ENCODE assay signal across 1 cellular context in the genomic region with DNA sequence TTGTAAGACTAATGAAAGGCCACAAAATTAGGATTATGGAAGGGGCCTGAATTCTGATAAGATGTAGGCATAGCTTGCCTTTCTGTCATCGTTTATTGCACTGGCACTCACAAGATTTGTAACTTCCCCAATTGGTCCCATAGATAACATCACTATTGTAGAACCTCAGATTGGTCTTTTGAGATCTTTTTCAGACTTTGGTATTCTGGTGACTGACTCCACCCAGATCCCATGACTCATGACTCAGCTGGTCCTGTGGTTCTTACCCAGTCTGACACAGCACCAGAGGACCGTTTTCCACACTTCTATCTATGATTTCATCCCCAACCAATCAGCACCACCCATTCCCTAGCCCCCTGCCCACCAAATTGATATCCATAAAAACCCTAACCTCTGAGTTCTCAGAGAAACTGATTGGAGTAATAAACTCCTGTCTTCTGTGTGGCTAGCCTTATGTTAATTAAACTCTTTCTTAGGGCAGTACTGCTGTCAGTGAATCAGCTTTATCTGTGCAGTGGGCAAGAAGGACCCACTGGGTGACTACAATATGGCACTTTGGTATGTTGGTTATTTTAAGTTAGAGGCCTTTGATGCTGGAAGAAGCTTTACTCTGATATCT.
TF ChIP-seq lines count a peak whose summit lies in the region.

No MANE protein-coding gene starts in this region.

TF ChIP-seq in K562, 482 proteins besides CTCF, POLR2A, EP300 and RAD21 (continued from another document and continues in another):
- TF ChIP-seq, protein P1, sequence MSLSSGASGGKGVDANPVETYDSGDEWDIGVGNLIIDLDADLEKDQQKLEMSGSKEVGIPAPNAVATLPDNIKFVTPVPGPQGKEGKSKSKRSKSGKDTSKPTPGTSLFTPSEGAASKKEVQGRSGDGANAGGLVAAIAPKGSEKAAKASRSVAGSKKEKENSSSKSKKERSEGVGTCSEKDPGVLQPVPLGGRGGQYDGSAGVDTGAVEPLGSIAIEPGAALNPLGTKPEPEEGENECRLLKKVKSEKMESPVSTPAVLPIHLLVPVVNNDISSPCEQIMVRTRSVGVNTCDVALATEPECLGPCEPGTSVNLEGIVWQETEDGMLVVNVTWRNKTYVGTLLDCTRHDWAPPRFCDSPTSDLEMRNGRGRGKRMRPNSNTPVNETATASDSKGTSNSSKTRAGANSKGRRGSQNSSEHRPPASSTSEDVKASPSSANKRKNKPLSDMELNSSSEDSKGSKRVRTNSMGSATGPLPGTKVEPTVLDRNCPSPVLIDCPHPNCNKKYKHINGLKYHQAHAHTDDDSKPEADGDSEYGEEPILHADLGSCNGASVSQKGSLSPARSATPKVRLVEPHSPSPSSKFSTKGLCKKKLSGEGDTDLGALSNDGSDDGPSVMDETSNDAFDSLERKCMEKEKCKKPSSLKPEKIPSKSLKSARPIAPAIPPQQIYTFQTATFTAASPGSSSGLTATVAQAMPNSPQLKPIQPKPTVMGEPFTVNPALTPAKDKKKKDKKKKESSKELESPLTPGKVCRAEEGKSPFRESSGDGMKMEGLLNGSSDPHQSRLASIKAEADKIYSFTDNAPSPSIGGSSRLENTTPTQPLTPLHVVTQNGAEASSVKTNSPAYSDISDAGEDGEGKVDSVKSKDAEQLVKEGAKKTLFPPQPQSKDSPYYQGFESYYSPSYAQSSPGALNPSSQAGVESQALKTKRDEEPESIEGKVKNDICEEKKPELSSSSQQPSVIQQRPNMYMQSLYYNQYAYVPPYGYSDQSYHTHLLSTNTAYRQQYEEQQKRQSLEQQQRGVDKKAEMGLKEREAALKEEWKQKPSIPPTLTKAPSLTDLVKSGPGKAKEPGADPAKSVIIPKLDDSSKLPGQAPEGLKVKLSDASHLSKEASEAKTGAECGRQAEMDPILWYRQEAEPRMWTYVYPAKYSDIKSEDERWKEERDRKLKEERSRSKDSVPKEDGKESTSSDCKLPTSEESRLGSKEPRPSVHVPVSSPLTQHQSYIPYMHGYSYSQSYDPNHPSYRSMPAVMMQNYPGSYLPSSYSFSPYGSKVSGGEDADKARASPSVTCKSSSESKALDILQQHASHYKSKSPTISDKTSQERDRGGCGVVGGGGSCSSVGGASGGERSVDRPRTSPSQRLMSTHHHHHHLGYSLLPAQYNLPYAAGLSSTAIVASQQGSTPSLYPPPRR (CRISPR knock-in tag; IDR thresholded peaks at IDR 0.05; ENCODE audit: borderline replicate concordance) = no peak
- TF ChIP-seq CHD4 (IDR thresholded peaks at IDR 0.05; ENCODE audit: insufficient read depth, insufficient replicate concordance, low read depth, low read length, poor library complexity, severe bottlenecking) = no peak
- TF ChIP-seq ZNF699 (CRISPR knock-in tag; IDR thresholded peaks at IDR 0.05; ENCODE audit: insufficient replicate concordance) = no peak
- TF ChIP-seq ZNF217 (CRISPR knock-in tag; IDR thresholded peaks at IDR 0.05) = no peak
- no peak for TF ChIP-seq TEAD4 (IDR thresholded peaks at IDR 0.05; ENCODE audit: low read length)
- TF ChIP-seq TEAD4 (CRISPR knock-in tag; IDR thresholded peaks at IDR 0.05; ENCODE audit: borderline replicate concordance) = no peak
- no peak for TF ChIP-seq SRSF1 (IDR thresholded peaks at IDR 0.05; ENCODE audit: low read depth, low read length)
- no peak for TF ChIP-seq KLF16 (IDR thresholded peaks at IDR 0.05)
- TF ChIP-seq, protein P2, sequence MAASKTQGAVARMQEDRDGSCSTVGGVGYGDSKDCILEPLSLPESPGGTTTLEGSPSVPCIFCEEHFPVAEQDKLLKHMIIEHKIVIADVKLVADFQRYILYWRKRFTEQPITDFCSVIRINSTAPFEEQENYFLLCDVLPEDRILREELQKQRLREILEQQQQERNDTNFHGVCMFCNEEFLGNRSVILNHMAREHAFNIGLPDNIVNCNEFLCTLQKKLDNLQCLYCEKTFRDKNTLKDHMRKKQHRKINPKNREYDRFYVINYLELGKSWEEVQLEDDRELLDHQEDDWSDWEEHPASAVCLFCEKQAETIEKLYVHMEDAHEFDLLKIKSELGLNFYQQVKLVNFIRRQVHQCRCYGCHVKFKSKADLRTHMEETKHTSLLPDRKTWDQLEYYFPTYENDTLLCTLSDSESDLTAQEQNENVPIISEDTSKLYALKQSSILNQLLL (CRISPR knock-in tag; IDR thresholded peaks at IDR 0.05; ENCODE audit: borderline replicate concordance) = no peak
- no peak for TF ChIP-seq ZEB2 (IDR thresholded peaks at IDR 0.05)
- TF ChIP-seq, protein P3, sequence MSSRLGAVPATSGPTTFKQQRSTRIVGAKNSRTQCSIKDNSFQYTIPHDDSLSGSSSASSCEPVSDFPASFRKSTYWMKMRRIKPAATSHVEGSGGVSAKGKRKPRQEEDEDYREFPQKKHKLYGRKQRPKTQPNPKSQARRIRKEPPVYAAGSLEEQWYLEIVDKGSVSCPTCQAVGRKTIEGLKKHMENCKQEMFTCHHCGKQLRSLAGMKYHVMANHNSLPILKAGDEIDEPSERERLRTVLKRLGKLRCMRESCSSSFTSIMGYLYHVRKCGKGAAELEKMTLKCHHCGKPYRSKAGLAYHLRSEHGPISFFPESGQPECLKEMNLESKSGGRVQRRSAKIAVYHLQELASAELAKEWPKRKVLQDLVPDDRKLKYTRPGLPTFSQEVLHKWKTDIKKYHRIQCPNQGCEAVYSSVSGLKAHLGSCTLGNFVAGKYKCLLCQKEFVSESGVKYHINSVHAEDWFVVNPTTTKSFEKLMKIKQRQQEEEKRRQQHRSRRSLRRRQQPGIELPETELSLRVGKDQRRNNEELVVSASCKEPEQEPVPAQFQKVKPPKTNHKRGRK (tag; IDR thresholded peaks at IDR 0.05) = no peak
- TF ChIP-seq, protein P4, sequence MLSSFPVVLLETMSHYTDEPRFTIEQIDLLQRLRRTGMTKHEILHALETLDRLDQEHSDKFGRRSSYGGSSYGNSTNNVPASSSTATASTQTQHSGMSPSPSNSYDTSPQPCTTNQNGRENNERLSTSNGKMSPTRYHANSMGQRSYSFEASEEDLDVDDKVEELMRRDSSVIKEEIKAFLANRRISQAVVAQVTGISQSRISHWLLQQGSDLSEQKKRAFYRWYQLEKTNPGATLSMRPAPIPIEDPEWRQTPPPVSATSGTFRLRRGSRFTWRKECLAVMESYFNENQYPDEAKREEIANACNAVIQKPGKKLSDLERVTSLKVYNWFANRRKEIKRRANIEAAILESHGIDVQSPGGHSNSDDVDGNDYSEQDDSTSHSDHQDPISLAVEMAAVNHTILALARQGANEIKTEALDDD (IDR thresholded peaks at IDR 0.05) = 0 out of 2 replicates have a peak, but pooled peaks have one; percentile 14
- TF ChIP-seq ZBED1 (IDR thresholded peaks at IDR 0.05) = no peak
- TF ChIP-seq, protein P5, sequence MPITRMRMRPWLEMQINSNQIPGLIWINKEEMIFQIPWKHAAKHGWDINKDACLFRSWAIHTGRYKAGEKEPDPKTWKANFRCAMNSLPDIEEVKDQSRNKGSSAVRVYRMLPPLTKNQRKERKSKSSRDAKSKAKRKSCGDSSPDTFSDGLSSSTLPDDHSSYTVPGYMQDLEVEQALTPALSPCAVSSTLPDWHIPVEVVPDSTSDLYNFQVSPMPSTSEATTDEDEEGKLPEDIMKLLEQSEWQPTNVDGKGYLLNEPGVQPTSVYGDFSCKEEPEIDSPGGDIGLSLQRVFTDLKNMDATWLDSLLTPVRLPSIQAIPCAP (CRISPR knock-in tag; IDR thresholded peaks at IDR 0.05; ENCODE audit: borderline replicate concordance) = no peak
- 0 out of 2 replicates have a peak, but pooled peaks have one; percentile 14 for TF ChIP-seq ZNF134 (CRISPR knock-in tag; conservative IDR thresholded peaks at IDR 0.05)
- TF ChIP-seq ZBTB1 (CRISPR knock-in tag; IDR thresholded peaks at IDR 0.05; ENCODE audit: borderline replicate concordance, low read depth) = no peak
- no peak for TF ChIP-seq CHD2 (IDR thresholded peaks at IDR 0.05; ENCODE audit: low read depth, low read length)
- no peak for TF ChIP-seq ZNF696 (CRISPR knock-in tag; conservative IDR thresholded peaks at IDR 0.05)
- TF ChIP-seq, protein P6, sequence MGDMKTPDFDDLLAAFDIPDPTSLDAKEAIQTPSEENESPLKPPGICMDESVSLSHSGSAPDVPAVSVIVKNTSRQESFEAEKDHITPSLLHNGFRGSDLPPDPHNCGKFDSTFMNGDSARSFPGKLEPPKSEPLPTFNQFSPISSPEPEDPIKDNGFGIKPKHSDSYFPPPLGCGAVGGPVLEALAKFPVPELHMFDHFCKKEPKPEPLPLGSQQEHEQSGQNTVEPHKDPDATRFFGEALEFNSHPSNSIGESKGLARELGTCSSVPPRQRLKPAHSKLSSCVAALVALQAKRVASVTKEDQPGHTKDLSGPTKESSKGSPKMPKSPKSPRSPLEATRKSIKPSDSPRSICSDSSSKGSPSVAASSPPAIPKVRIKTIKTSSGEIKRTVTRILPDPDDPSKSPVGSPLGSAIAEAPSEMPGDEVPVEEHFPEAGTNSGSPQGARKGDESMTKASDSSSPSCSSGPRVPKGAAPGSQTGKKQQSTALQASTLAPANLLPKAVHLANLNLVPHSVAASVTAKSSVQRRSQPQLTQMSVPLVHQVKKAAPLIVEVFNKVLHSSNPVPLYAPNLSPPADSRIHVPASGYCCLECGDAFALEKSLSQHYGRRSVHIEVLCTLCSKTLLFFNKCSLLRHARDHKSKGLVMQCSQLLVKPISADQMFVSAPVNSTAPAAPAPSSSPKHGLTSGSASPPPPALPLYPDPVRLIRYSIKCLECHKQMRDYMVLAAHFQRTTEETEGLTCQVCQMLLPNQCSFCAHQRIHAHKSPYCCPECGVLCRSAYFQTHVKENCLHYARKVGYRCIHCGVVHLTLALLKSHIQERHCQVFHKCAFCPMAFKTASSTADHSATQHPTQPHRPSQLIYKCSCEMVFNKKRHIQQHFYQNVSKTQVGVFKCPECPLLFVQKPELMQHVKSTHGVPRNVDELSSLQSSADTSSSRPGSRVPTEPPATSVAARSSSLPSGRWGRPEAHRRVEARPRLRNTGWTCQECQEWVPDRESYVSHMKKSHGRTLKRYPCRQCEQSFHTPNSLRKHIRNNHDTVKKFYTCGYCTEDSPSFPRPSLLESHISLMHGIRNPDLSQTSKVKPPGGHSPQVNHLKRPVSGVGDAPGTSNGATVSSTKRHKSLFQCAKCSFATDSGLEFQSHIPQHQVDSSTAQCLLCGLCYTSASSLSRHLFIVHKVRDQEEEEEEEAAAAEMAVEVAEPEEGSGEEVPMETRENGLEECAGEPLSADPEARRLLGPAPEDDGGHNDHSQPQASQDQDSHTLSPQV (IDR thresholded peaks at IDR 0.05) = no peak
- TF ChIP-seq MEIS2 (IDR thresholded peaks at IDR 0.05; ENCODE audit: partially characterized antibody) = peak; percentile 79
- no peak for TF ChIP-seq ZNF384 (IDR thresholded peaks at IDR 0.05; ENCODE audit: low read depth, low read length)
- no peak for TF ChIP-seq ZNF764 (CRISPR knock-in tag; IDR thresholded peaks at IDR 0.05; ENCODE audit: low read depth)
- TF ChIP-seq TRIM24 (IDR thresholded peaks at IDR 0.05) = peak; percentile 70 to 86
- no peak for TF ChIP-seq IRF2 (CRISPR knock-in tag; IDR thresholded peaks at IDR 0.05)
- no peak for TF ChIP-seq ZC3H4 (CRISPR knock-in tag; IDR thresholded peaks at IDR 0.05; ENCODE audit: borderline replicate concordance)
- no peak for TF ChIP-seq NEUROD1 (IDR thresholded peaks at IDR 0.05; ENCODE audit: borderline replicate concordance, low read depth, low read length, partially characterized antibody)
- peak; percentile 36 for TF ChIP-seq FOS (IDR thresholded peaks at IDR 0.05; ENCODE audit: extremely low read depth, insufficient read length)
- TF ChIP-seq RFX5 (IDR thresholded peaks at IDR 0.05; ENCODE audit: low read depth, low read length) = no peak
- no peak for TF ChIP-seq NONO (IDR thresholded peaks at IDR 0.05; ENCODE audit: low read depth in 2 of 2, low read length in 1 of 2)
- TF ChIP-seq, protein P7, sequence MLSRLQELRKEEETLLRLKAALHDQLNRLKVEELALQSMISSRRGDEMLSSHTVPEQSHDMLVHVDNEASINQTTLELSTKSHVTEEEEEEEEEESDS (CRISPR knock-in tag; IDR thresholded peaks at IDR 0.05) = no peak
- no peak for TF ChIP-seq ZNF589 (CRISPR knock-in tag; IDR thresholded peaks at IDR 0.05; ENCODE audit: low read depth)
- TF ChIP-seq, protein P8, sequence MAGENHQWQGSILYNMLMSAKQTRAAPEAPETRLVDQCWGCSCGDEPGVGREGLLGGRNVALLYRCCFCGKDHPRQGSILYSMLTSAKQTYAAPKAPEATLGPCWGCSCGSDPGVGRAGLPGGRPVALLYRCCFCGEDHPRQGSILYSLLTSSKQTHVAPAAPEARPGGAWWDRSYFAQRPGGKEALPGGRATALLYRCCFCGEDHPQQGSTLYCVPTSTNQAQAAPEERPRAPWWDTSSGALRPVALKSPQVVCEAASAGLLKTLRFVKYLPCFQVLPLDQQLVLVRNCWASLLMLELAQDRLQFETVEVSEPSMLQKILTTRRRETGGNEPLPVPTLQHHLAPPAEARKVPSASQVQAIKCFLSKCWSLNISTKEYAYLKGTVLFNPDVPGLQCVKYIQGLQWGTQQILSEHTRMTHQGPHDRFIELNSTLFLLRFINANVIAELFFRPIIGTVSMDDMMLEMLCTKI (IDR thresholded peaks at IDR 0.05; ENCODE audit: partially characterized antibody) = no peak
- TF ChIP-seq TAF7 (tag; IDR thresholded peaks at IDR 0.05) = no peak
- TF ChIP-seq BRCA1 (IDR thresholded peaks at IDR 0.05) = no peak
- TF ChIP-seq BRCA1 (CRISPR knock-in tag; IDR thresholded peaks at IDR 0.05) = no peak
- TF ChIP-seq, protein P9, sequence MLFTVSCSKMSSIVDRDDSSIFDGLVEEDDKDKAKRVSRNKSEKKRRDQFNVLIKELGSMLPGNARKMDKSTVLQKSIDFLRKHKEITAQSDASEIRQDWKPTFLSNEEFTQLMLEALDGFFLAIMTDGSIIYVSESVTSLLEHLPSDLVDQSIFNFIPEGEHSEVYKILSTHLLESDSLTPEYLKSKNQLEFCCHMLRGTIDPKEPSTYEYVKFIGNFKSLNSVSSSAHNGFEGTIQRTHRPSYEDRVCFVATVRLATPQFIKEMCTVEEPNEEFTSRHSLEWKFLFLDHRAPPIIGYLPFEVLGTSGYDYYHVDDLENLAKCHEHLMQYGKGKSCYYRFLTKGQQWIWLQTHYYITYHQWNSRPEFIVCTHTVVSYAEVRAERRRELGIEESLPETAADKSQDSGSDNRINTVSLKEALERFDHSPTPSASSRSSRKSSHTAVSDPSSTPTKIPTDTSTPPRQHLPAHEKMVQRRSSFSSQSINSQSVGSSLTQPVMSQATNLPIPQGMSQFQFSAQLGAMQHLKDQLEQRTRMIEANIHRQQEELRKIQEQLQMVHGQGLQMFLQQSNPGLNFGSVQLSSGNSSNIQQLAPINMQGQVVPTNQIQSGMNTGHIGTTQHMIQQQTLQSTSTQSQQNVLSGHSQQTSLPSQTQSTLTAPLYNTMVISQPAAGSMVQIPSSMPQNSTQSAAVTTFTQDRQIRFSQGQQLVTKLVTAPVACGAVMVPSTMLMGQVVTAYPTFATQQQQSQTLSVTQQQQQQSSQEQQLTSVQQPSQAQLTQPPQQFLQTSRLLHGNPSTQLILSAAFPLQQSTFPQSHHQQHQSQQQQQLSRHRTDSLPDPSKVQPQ (CRISPR knock-in tag; IDR thresholded peaks at IDR 0.05; ENCODE audit: borderline replicate concordance) = no peak
- TF ChIP-seq CC2D1A (IDR thresholded peaks at IDR 0.05) = peak; percentile 95; the same call in 1 of the 2 replicates
- peak; percentile 90; the same call in 1 of the 2 replicates for TF ChIP-seq SMARCE1 (IDR thresholded peaks at IDR 0.05)
- TF ChIP-seq, protein P10, sequence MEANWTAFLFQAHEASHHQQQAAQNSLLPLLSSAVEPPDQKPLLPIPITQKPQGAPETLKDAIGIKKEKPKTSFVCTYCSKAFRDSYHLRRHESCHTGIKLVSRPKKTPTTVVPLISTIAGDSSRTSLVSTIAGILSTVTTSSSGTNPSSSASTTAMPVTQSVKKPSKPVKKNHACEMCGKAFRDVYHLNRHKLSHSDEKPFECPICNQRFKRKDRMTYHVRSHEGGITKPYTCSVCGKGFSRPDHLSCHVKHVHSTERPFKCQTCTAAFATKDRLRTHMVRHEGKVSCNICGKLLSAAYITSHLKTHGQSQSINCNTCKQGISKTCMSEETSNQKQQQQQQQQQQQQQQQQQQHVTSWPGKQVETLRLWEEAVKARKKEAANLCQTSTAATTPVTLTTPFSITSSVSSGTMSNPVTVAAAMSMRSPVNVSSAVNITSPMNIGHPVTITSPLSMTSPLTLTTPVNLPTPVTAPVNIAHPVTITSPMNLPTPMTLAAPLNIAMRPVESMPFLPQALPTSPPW (CRISPR knock-in tag; IDR thresholded peaks at IDR 0.05) = peak; percentile 32; the same call in 1 of the 2 replicates
- no peak for TF ChIP-seq DDX20 (tag; IDR thresholded peaks at IDR 0.05; ENCODE audit: low read depth)
